ENCODE assay signal across 18 cellular contexts in genomic region chr3:65246561-65246960, GRCh38.
DNase-seq lines count a peak whose midpoint lies in the region; TF ChIP-seq lines count a peak whose summit lies in the region.
"Had no signal": no experiment of that assay in that cellular context is flagged by ENCODE, and none has a peak within 500 bp of the region (broad histone marks: within the 10 kb centered on the region; RNA-seq: fewer than 3 reads in every experiment).

No MANE protein-coding gene starts in this region.

- H4K20me1 ChIP-seq in SK-N-SH (ENCODE audit: insufficient read depth) (no peaks in the 10 kb centered on the region), hepatocyte (ENCODE audit: insufficient read depth, poor library complexity, severe bottlenecking) (no peaks in the 10 kb centered on the region)

- no peak overlapping the region for H3K14ac ChIP-seq in trophoblast cell (ENCODE audit: low read length)

- H3K79me1 ChIP-seq in trophoblast cell (ENCODE audit: low read length), result peaks cover 1% of the 10 kb centered on the region

- no peaks in the 10 kb centered on the region for H3K9me2 ChIP-seq in SK-N-SH
- no peaks in the 10 kb centered on the region for H3K9me2 ChIP-seq in hepatocyte (replicated peaks; ENCODE audit: insufficient read depth)

- no peaks in the 10 kb centered on the region for H3K9me3 ChIP-seq in SK-N-SH
- no peaks in the 10 kb centered on the region for H3K9me3 ChIP-seq in hepatocyte (ENCODE audit: low read depth)
- no peaks in the 10 kb centered on the region for H3K9me3 ChIP-seq in trophoblast cell (ENCODE audit: insufficient read depth, low read depth, low read length)
- no peaks in the 10 kb centered on the region for H3K9me3 ChIP-seq in tibial nerve
- H3K9me3 ChIP-seq in testis, result no peaks in the 10 kb centered on the region
- H3K9me3 ChIP-seq: A549, Peyer's patch, SJCRH30 had no signal

- H3K79me2 ChIP-seq in SK-N-SH (ENCODE audit: insufficient read depth) (no peaks in the 10 kb centered on the region), hepatocyte (no peaks in the 10 kb centered on the region), trophoblast cell (ENCODE audit: control insufficient read depth, insufficient read depth, low read length, poor library complexity) (no peaks in the 10 kb centered on the region)

- no peak overlapping the region for H4K8ac ChIP-seq in trophoblast cell (ENCODE audit: low read depth, low read length)

- CTCF ChIA-PET in SK-N-SH (lab: Yijun Ruan, JAX), result interaction anchor here (0.6 to 1.8 kb wide), 7 partner anchors 10 to 716 kb away, joined by 3 to 6 read pairs (median 4); no protein-coding TSS in a partner anchor

- H3K4me2 ChIP-seq in SK-N-SH (no peak overlapping the region), hepatocyte (peak overlapping the region; percentile 51), trophoblast cell (ENCODE audit: low read length) (no peak overlapping the region)
- H3K4me2 ChIP-seq: A549 had no signal

- DNase-seq in HuH-7 (ENCODE audit: low spot score), result peak; percentile 0
- DNase-seq in SK-N-SH, result no peak
- peak; percentile 49 for DNase-seq in hepatocyte (ENCODE audit: low spot score)
- DNase-seq in trophoblast cell, result peak; percentile 42 to 77
- DNase-seq in NCI-H1105 (lab: John Stamatoyannopoulos, UW), result no peak
- no peak for DNase-seq in tibial nerve (ENCODE audit: low spot score in 2 of 2)
- no peak for DNase-seq in testis
- no peak for DNase-seq in NCI-H1694 (lab: John Stamatoyannopoulos, UW)
- DNase-seq: EL, Kasumi-1, NCI-H1417 treated with DMSO at 0.1 percent for 48 hours, NCI-H1930, NCI-H345, NCI-H524, NCI-H774, Peyer's patch, SJCRH30 had no signal

- H3K4me3 ChIP-seq in SK-N-SH (ENCODE audit: low read depth in 2 of 2, low read length in 1 of 2) (no peak overlapping the region), hepatocyte (no peak overlapping the region), trophoblast cell (ENCODE audit: low read depth, low read length) (no peak overlapping the region), tibial nerve (no peak overlapping the region), testis (no peak overlapping the region)
- H3K4me3 ChIP-seq: A549, Peyer's patch, SJCRH30 had no signal

- H4K91ac ChIP-seq in trophoblast cell (ENCODE audit: low read depth, low read length), result no peak overlapping the region

- intact Hi-C loops in testis (cut with DNase I; ENCODE audit: low total_unique reads), result loop anchor here (10.0 kb wide), 1 partner anchor 712 kb away; no protein-coding TSS in a partner anchor

- H2AFZ ChIP-seq in SK-N-SH (ENCODE audit: low read depth) (no peak overlapping the region), hepatocyte (no peak overlapping the region), trophoblast cell (ENCODE audit: insufficient read depth, low read length, poor library complexity) (no peak overlapping the region)

- H3K27ac ChIP-seq in SK-N-SH (ENCODE audit: low read depth in 2 of 2, low read length in 1 of 2) (peak overlapping the region in 1 of 2 experiments; percentile 71; a peak in 2 of 4 replicates), hepatocyte (no peak overlapping the region), trophoblast cell (ENCODE audit: low read depth, low read length) (no peak overlapping the region), tibial nerve (peak overlapping the region in 1 of 4 donors; percentile 25), testis (no peak overlapping the region)
- H3K27ac ChIP-seq: A549, Peyer's patch, SJCRH30 had no signal

- no peak overlapping the region for H2BK12ac ChIP-seq in trophoblast cell (ENCODE audit: low read length)

- no peak overlapping the region for H3K4ac ChIP-seq in trophoblast cell (ENCODE audit: low read depth, low read length)

- H3K23ac ChIP-seq in trophoblast cell (ENCODE audit: low read length), result no peak overlapping the region

- no peak for TF ChIP-seq RAD21 in SK-N-SH (IDR thresholded peaks at IDR 0.05; ENCODE audit: low read length)

- H3K27me3 ChIP-seq in SK-N-SH (ENCODE audit: insufficient read depth) (no peaks in the 10 kb centered on the region; the same call in 1 of the 2 replicates), hepatocyte (no peaks in the 10 kb centered on the region), trophoblast cell (ENCODE audit: insufficient read depth, low read length) (no peaks in the 10 kb centered on the region), tibial nerve (no peaks in the 10 kb centered on the region), testis (no peaks in the 10 kb centered on the region)
- H3K27me3 ChIP-seq: Peyer's patch, SJCRH30 had no signal

- H2BK120ac ChIP-seq in trophoblast cell (ENCODE audit: insufficient read depth, low read length, poor library complexity), result no peak overlapping the region

- WGBS in SK-N-SH (ENCODE audit: low lambda C conversion rate), result 48% methylated on average over 6 of the region's 6 CpGs
- 11% methylated on average over 6 of the region's 6 CpGs for WGBS in hepatocyte (ENCODE audit: low lambda C conversion rate, missing lambda C conversion rate)
- WGBS in trophoblast cell (ENCODE audit: extremely low coverage, insufficient coverage, insufficient read length), result no CpG with 5 or more reads among the region's 6 CpGs
- WGBS in tibial nerve, 2 donors, result 69 to 79% methylated on average over 6 of the region's 6 CpGs
- WGBS in testis, 2 donors, result 74 to 77% methylated on average over 6 of the region's 6 CpGs

- H4K12ac ChIP-seq in trophoblast cell (ENCODE audit: low read depth, low read length), result no peak overlapping the region

- H3K36me3 ChIP-seq in SK-N-SH (replicated peaks in 1 of 2; ENCODE audit: control insufficient read depth in 1 of 2, insufficient read depth in 2 of 2, low read length in 1 of 2) (no peaks in the 10 kb centered on the region), hepatocyte (replicated peaks; ENCODE audit: insufficient read depth, low read depth) (no peaks in the 10 kb centered on the region), trophoblast cell (ENCODE audit: control insufficient read depth in 1 of 2, insufficient read depth in 2 of 2, low read length in 2 of 2) (no peaks in the 10 kb centered on the region), tibial nerve (no peaks in the 10 kb centered on the region), testis (ENCODE audit: low read depth, missing control alignments) (no peaks in the 10 kb centered on the region)
- H3K36me3 ChIP-seq: Peyer's patch, SJCRH30 had no signal

- peak in 1 of 2 experiments; percentile 43; a peak in 1 of 4 replicates for TF ChIP-seq EP300 in SK-N-SH (IDR thresholded peaks at IDR 0.05; ENCODE audit: borderline replicate concordance in 1 of 2, low read depth in 1 of 2, low read length in 1 of 2)
- TF ChIP-seq EP300 in tibial nerve (IDR thresholded peaks at IDR 0.05), result no peak

- no peak overlapping the region for H2AK5ac ChIP-seq in trophoblast cell (ENCODE audit: low read length)

- H3F3A ChIP-seq in SK-N-SH (replicated peaks; ENCODE audit: insufficient read depth), result no peaks in the 10 kb centered on the region

- TF ChIP-seq CTCF in SK-N-SH (IDR thresholded peaks at IDR 0.05) (no peak), hepatocyte (IDR thresholded peaks at IDR 0.05; ENCODE audit: poor library complexity) (no peak), tibial nerve (IDR thresholded peaks at IDR 0.05) (no peak), testis (IDR thresholded peaks at IDR 0.05) (no peak)

- H3K4me1 ChIP-seq in SK-N-SH (ENCODE audit: control insufficient read depth in 1 of 2, insufficient read depth in 2 of 2, low read depth in 1 of 2, low read length in 1 of 2) (peaks cover 0 to 8% of the 10 kb centered on the region in 2 experiments; a peak in 2 of 4 replicates), hepatocyte (ENCODE audit: insufficient read depth) (peaks cover 11% of the 10 kb centered on the region), trophoblast cell (ENCODE audit: control insufficient read depth in 1 of 2, insufficient read depth in 2 of 2, low read length in 2 of 2) (no peaks in the 10 kb centered on the region), tibial nerve (peaks cover 0 to 11% (median 0%) of the 10 kb centered on the region in 4 donors), testis (no peaks in the 10 kb centered on the region)
- H3K4me1 ChIP-seq: A549, Peyer's patch, SJCRH30 had no signal

- H2BK5ac ChIP-seq in trophoblast cell (ENCODE audit: low read depth, low read length, poor library complexity), result no peak overlapping the region

- TF ChIP-seq POLR2A in tibial nerve (IDR thresholded peaks at IDR 0.05) (no peak), testis (IDR thresholded peaks at IDR 0.05) (no peak)

- H3K9ac ChIP-seq in SK-N-SH (no peak overlapping the region), trophoblast cell (ENCODE audit: low read length) (no peak overlapping the region)

- POLR2A ChIA-PET in SK-N-SH (lab: Yijun Ruan, JAX), result interaction anchor here (0.5 to 0.6 kb wide), 2 partner anchors 559 to 570 kb away, joined by 3 read pairs; partner anchors contain the start of gene ADAMTS9

- no peak overlapping the region for H3K18ac ChIP-seq in trophoblast cell (ENCODE audit: low read length)

TF ChIP-seq in SK-N-SH, 30 proteins besides CTCF, POLR2A, EP300 and RAD21:
- TF ChIP-seq MEF2A (IDR thresholded peaks at IDR 0.05; ENCODE audit: borderline replicate concordance, low read depth), result no peak
- TF ChIP-seq GATA2 (CRISPR knock-in tag; IDR thresholded peaks at IDR 0.05), result peak; percentile 56
- TF ChIP-seq USF2 (IDR thresholded peaks at IDR 0.05; ENCODE audit: borderline replicate concordance, low read depth, low read length), result no peak

Comparison
In these comparisons a context has a peak if more than half of its experiments do, and no peak if none do; other contexts are left out.
1. DNase-seq: peak in HuH-7 (single experiment), hepatocyte (single experiment) and trophoblast cell (2 of 2); none in SK-N-SH (single experiment), NCI-H1105 (single experiment), tibial nerve (0 of 2), testis (single experiment) and NCI-H1694 (single experiment).